Comparison of ENCODE assay signal across 1 cellular context in genomic region chr2:177313162-177313781, GRCh38.
TF ChIP-seq lines count a peak whose summit lies in the region.

No MANE protein-coding gene starts in this region.

TF ChIP-seq in HepG2, 621 proteins besides CTCF, POLR2A, EP300 and RAD21 (continued from another document):
- TF ChIP-seq PRDM4 (CRISPR knock-in tag; IDR thresholded peaks at IDR 0.05; ENCODE audit: borderline replicate concordance) (no peak), ZNF512 (CRISPR knock-in tag; IDR thresholded peaks at IDR 0.05) (peak; percentile 79; the same call in 1 of the 2 replicates), MXD4 (CRISPR knock-in tag; IDR thresholded peaks at IDR 0.05) (no peak)
